ENCODE assay signal across 16 cellular contexts in genomic region chr6:88569959-88570358, GRCh38.
DNase-seq lines count a peak whose midpoint lies in the region; TF ChIP-seq lines count a peak whose summit lies in the region.
"Had no signal": no experiment of that assay in that cellular context is flagged by ENCODE, and none has a peak within 500 bp of the region (broad histone marks: within the 10 kb centered on the region; RNA-seq: fewer than 3 reads in every experiment).

No MANE protein-coding gene starts in this region.

- intact Hi-C loops in esophagus muscularis mucosa (cut with DNase I): no loop called here

- no peak overlapping the region for H3K27ac ChIP-seq in esophagus muscularis mucosa (replicated peaks in 1 of 4)
- H3K27ac ChIP-seq: 22Rv1; A549; BLaER1 treated with 17β-estradiol and CSF1 and Interleukin-3, amounts not matched to agents 10 nM and 100 nM; C4-2B had no signal

- H3K27me3 ChIP-seq in esophagus muscularis mucosa: no peaks in the 10 kb centered on the region
- H3K27me3 ChIP-seq: BLaER1 treated with 17β-estradiol and CSF1 and Interleukin-3, amounts not matched to agents 10 nM and 100 nM had no signal

- no peaks in the 10 kb centered on the region for H3K4me1 ChIP-seq in esophagus muscularis mucosa
- H3K4me1 ChIP-seq: A549, Caco-2 had no signal

- no peak for TF ChIP-seq CTCF in esophagus muscularis mucosa (IDR thresholded peaks at IDR 0.05)

- peak; percentile 2 for DNase-seq in DMS53 (lab: John Stamatoyannopoulos, UW)
- no peak for DNase-seq in DMS53 treated with DMSO at 0.1 percent for 48 hours (lab: John Stamatoyannopoulos, UW; ENCODE audit: unreplicated experiment)
- DNase-seq in esophagus muscularis mucosa (ENCODE audit: extremely low spot score): peak; percentile 83
- no peak for DNase-seq in GM03348 (ENCODE audit: low spot score)
- DNase-seq in SW480 (ENCODE audit: low spot score): no peak
- DNase-seq: AML-193; Caco-2; Calu3; CD4-positive, alpha-beta T cell; CD8-positive, alpha-beta T cell; DMS79 treated with DMSO at 0.1 percent for 48 hours; GF-D8 had no signal

- no peaks in the 10 kb centered on the region for H3K36me3 ChIP-seq in esophagus muscularis mucosa
- H3K36me3 ChIP-seq: BLaER1 treated with 17β-estradiol and CSF1 and Interleukin-3, amounts not matched to agents 10 nM and 100 nM had no signal

- no peak overlapping the region for H3K4me3 ChIP-seq in esophagus muscularis mucosa
- H3K4me3 ChIP-seq: A549; BLaER1 treated with 17β-estradiol and CSF1 and Interleukin-3, amounts not matched to agents 10 nM and 100 nM had no signal

- no peak for TF ChIP-seq POLR2A in esophagus muscularis mucosa (IDR thresholded peaks at IDR 0.05; ENCODE audit: low read depth)

- H3K9me3 ChIP-seq in esophagus muscularis mucosa: peaks cover 0 to 5% (median 2%) of the 10 kb centered on the region in 4 donors
- H3K9me3 ChIP-seq: A549 had no signal

- TF ChIP-seq EP300 in esophagus muscularis mucosa (IDR thresholded peaks at IDR 0.05): no peak

Comparison
In these comparisons a context has a peak if more than half of its experiments do, and no peak if none do; other contexts are left out.
1. DNase-seq: peak in DMS53 (single experiment) and esophagus muscularis mucosa (single experiment); none in DMS53 treated with DMSO at 0.1 percent for 48 hours (single experiment), GM03348 (single experiment) and SW480 (single experiment).